Comparison of ENCODE assay signal across 1 cellular context in the genomic region with DNA sequence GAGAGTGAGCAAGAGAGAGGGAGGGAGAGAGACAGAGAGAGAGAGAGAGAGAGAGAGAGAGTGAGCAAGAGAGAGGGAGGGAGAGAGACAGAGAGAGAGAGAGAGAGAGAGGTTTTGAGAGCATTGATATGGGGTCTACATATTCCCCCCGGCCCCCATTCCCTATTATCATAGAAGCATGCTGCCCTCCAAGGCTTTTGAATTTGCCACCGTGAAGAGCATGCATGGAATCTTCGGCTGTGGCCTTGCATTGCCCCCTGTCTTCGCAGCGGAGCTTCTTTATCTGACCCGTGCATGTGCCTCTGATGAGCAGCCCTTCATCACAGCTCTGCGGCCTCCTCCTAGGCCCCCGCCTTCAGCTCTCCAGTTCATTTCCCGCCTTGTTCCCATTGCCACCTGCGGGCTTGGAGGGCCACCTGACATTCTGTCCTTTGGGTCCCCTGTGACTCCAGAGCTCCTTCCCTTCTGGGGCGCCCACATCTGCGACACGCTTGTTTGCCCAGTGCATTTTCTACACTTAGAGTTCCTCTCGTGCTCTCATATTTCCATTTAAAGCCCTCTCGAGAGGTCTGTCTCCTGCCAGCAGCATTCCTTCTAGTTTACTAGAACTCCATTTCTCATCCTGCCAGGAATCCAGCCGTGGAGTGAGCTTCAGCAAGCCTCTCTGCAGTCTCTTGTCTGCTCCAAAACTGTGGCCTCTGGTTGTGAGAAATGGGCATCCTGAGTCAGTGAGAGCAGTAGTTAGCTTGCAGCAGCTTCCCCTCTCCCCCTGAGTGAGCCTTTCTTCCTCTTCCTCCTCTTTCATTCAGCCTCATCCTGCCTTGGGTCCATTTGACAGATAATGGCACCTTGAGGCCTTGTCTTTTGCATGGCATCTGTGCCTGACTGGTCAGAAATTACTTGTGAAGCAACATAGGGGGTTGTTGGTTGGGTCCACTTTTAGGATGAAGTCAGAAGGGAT.
TF ChIP-seq lines count a peak whose summit lies in the region.

No MANE protein-coding gene starts in this region.

TF ChIP-seq in H1, 55 proteins besides CTCF, POLR2A, EP300 and RAD21 (continued from another document):
- TF ChIP-seq, protein P1, sequence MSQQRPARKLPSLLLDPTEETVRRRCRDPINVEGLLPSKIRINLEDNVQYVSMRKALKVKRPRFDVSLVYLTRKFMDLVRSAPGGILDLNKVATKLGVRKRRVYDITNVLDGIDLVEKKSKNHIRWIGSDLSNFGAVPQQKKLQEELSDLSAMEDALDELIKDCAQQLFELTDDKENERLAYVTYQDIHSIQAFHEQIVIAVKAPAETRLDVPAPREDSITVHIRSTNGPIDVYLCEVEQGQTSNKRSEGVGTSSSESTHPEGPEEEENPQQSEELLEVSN (IDR thresholded peaks at IDR 0.05), result peak; percentile 85
